ENCODE assay signal across 11 cellular contexts in genomic region chr4:120694973-120695372, GRCh38.
A peak's percentile ranks its signal among the peaks of the same experiment; 100 is the strongest.
DNase-seq lines count a peak whose midpoint lies in the region; ATAC-seq, FAIRE-seq and TF ChIP-seq lines count a peak whose summit lies in the region.
"Had no signal": no experiment of that assay in that cellular context is flagged by ENCODE, and none has a peak within 500 bp of the region (broad histone marks: within the 10 kb centered on the region; RNA-seq: fewer than 3 reads in every experiment).

No MANE protein-coding gene starts in this region.

- TF ChIP-seq CTCF in fibroblast of mammary gland (conservative IDR thresholded peaks at IDR 0.05; ENCODE audit: control insufficient read depth, insufficient read depth, low read depth, low read length) = no peak
- TF ChIP-seq CTCF in heart left ventricle (IDR thresholded peaks at IDR 0.05) = no peak

- 2 to 23% (median 23%) methylated on average over 2 of the region's 2 CpGs for WGBS in small intestine, 3 donors
- 16 to 25% (median 19%) methylated on average over 2 of the region's 2 CpGs for WGBS in heart left ventricle, 4 donors

- H3K9me3 ChIP-seq in SJCRH30 (replicated peaks) (no peaks in the 10 kb centered on the region), small intestine (ENCODE audit: control insufficient read depth, low read depth) (no peaks in the 10 kb centered on the region), heart left ventricle (no peaks in the 10 kb centered on the region)

- ATAC-seq in heart left ventricle = no peak
- no peak for ATAC-seq in GM21786 (IDR thresholded peaks at IDR 0.05; ENCODE audit: unreplicated experiment)
- ATAC-seq: stimulated activated naive CD8-positive, alpha-beta T cell treated with anti-CD3 and anti-CD28 coated beads, Interleukin-15, amount 100 ng/mL, for 72 hours had no signal

- POLR2A ChIA-PET in HEK293T (lab: Yijun Ruan, JAX) = interaction anchor here (0.6 kb wide), 1 partner anchor 24 kb away, joined by 3 read pairs; no protein-coding TSS in a partner anchor

- no peaks in the 10 kb centered on the region for H3K27me3 ChIP-seq in SJCRH30
- no peaks in the 10 kb centered on the region for H3K27me3 ChIP-seq in small intestine (ENCODE audit: control insufficient read depth in 2 of 2, insufficient read depth in 2 of 2, low read length in 2 of 2)
- H3K27me3 ChIP-seq in heart left ventricle = no peaks in the 10 kb centered on the region

- H3K27ac ChIP-seq in SJCRH30 = no peak overlapping the region
- H3K27ac ChIP-seq in small intestine (ENCODE audit: low read depth in 1 of 2, low read length in 1 of 2) = no peak overlapping the region
- no peak overlapping the region for H3K27ac ChIP-seq in heart left ventricle

- DNase-seq in HEK293T (ENCODE audit: extremely low spot score) (peak; percentile 26), SJCRH30 (peak; percentile 14 to 58), fibroblast of mammary gland (ENCODE audit: low read depth) (peak; percentile 89), small intestine (peak; percentile 45), heart left ventricle (no peak), NCI-H345 (lab: John Stamatoyannopoulos, UW) (no peak)
- DNase-seq: H7; NCI-H146; stimulated activated naive CD8-positive, alpha-beta T cell treated with anti-CD3 and anti-CD28 coated beads, Interleukin-15, amount 100 ng/mL, for 72 hours had no signal

- CTCF ChIA-PET in HEK293T (lab: Yijun Ruan, JAX) = no interaction called here

- peaks cover 5% of the 10 kb centered on the region; the same call in 1 of the 2 replicates for H3K4me1 ChIP-seq in SJCRH30
- H3K4me1 ChIP-seq in small intestine (ENCODE audit: control insufficient read depth in 2 of 2, insufficient read depth in 1 of 2, low read depth in 1 of 2, low read length in 1 of 2) = peaks cover 0 to 2% of the 10 kb centered on the region in 2 donors
- peaks cover 0 to 18% (median 5%) of the 10 kb centered on the region in 12 donors for H3K4me1 ChIP-seq in heart left ventricle

- TF ChIP-seq POLR2A in heart left ventricle (IDR thresholded peaks at IDR 0.05) = no peak

- H3K36me3 ChIP-seq in SJCRH30 = no peaks in the 10 kb centered on the region
- no peaks in the 10 kb centered on the region for H3K36me3 ChIP-seq in small intestine (ENCODE audit: control insufficient read depth in 2 of 2, insufficient read depth in 2 of 2, low read length in 2 of 2)
- H3K36me3 ChIP-seq in heart left ventricle = no peaks in the 10 kb centered on the region

- no peak for FAIRE-seq in small intestine (lab: Jason Lieb, UNC)
- FAIRE-seq: G401.6 had no signal

- intact Hi-C loops in heart left ventricle (cut with DNase I) = no loop called here

- no peak overlapping the region for H3K4me3 ChIP-seq in SJCRH30
- H3K4me3 ChIP-seq in fibroblast of mammary gland (ENCODE audit: control insufficient read depth, low read depth, low read length) = no peak overlapping the region
- no peak overlapping the region for H3K4me3 ChIP-seq in small intestine (ENCODE audit: low read depth in 1 of 2, low read length in 2 of 2)
- no peak overlapping the region for H3K4me3 ChIP-seq in heart left ventricle

TF ChIP-seq in HEK293T, 16 proteins besides CTCF, POLR2A, EP300 and RAD21:
- peak; percentile 51; the same call in 1 of the 2 replicates for TF ChIP-seq PKNOX1 (IDR thresholded peaks at IDR 0.05)
- TF ChIP-seq ZNF384 (IDR thresholded peaks at IDR 0.05) = no peak

Comparison
In these comparisons a context has a peak if more than half of its experiments do, and no peak if none do; other contexts are left out.
1. DNase-seq: peak in HEK293T (single experiment), SJCRH30 (2 of 2), fibroblast of mammary gland (single experiment) and small intestine (single experiment); none in heart left ventricle (0 of 5) and NCI-H345 (single experiment).